ENCODE assay signal across 1 cellular context in genomic region chr17:28576758-28577465, GRCh38.
TF ChIP-seq lines count a peak whose summit lies in the region.

Gene ALDOC (minus strand): TSS chr17:28576895. CDS start chr17:28575532, 1,363 bp downstream.

TF ChIP-seq in HepG2, 621 proteins besides CTCF, POLR2A, EP300 and RAD21 (continued from another document and continues in another):
- TF ChIP-seq DMTF1 (CRISPR knock-in tag; IDR thresholded peaks at IDR 0.05) (no peak), ZNF280B (CRISPR knock-in tag; IDR thresholded peaks at IDR 0.05; ENCODE audit: borderline replicate concordance) (peak; percentile 19; the same call in 1 of the 2 replicates), ZNF275 (CRISPR knock-in tag; IDR thresholded peaks at IDR 0.05; ENCODE audit: borderline replicate concordance) (peak; percentile 63; the same call in 1 of the 2 replicates), SKIL (CRISPR knock-in tag; IDR thresholded peaks at IDR 0.05; ENCODE audit: borderline replicate concordance) (0 out of 2 replicates have a peak, but pooled peaks have one; percentile 11), KLF12 (CRISPR knock-in tag; IDR thresholded peaks at IDR 0.05; ENCODE audit: borderline replicate concordance) (no peak; the same call in 1 of the 2 replicates), THYN1 (CRISPR knock-in tag; IDR thresholded peaks at IDR 0.05; ENCODE audit: borderline replicate concordance, low read depth) (no peak), ZNF343 (CRISPR knock-in tag; IDR thresholded peaks at IDR 0.05) (no peak), ZNF670 (CRISPR knock-in tag; IDR thresholded peaks at IDR 0.05; ENCODE audit: borderline replicate concordance) (no peak), GZF1 (CRISPR knock-in tag; IDR thresholded peaks at IDR 0.05) (no peak), NR2F2 (IDR thresholded peaks at IDR 0.05; ENCODE audit: borderline replicate concordance, low read depth) (no peak), RFXANK (CRISPR knock-in tag; IDR thresholded peaks at IDR 0.05) (no peak), U2AF2 (IDR thresholded peaks at IDR 0.05; ENCODE audit: low read depth, low read length) (no peak), ARHGAP35 (CRISPR knock-in tag; IDR thresholded peaks at IDR 0.05; ENCODE audit: borderline replicate concordance) (0 out of 2 replicates have a peak, but pooled peaks have one; percentile 45), EZH2 (conservative IDR thresholded peaks at IDR 0.05; ENCODE audit: low read depth, low read length) (no peak), ZNF17 (CRISPR knock-in tag; IDR thresholded peaks at IDR 0.05) (no peak), DRAP1 (CRISPR knock-in tag; IDR thresholded peaks at IDR 0.05) (peak; percentile 96), TARDBP (CRISPR knock-in tag; IDR thresholded peaks at IDR 0.05) (peak; percentile 70), JUN (CRISPR knock-in tag; IDR thresholded peaks at IDR 0.05) (no peak), EHMT2 (IDR thresholded peaks at IDR 0.05; ENCODE audit: borderline replicate concordance, low read depth, low read length) (no peak), GTF3A (CRISPR knock-in tag; conservative IDR thresholded peaks at IDR 0.05) (no peak), ONECUT2 (CRISPR knock-in tag; IDR thresholded peaks at IDR 0.05) (no peak), TSC22D2 (CRISPR knock-in tag; IDR thresholded peaks at IDR 0.05; ENCODE audit: borderline replicate concordance) (no peak), KLF9 (CRISPR knock-in tag; IDR thresholded peaks at IDR 0.05; ENCODE audit: low read depth) (no peak), FOXJ3 (CRISPR knock-in tag; IDR thresholded peaks at IDR 0.05; ENCODE audit: borderline replicate concordance) (no peak), MLLT10 (CRISPR knock-in tag; IDR thresholded peaks at IDR 0.05) (no peak), HOXA9 (CRISPR knock-in tag; IDR thresholded peaks at IDR 0.05; ENCODE audit: borderline replicate concordance) (no peak), ISL2 (CRISPR knock-in tag; IDR thresholded peaks at IDR 0.05) (peak; percentile 38; the same call in 1 of the 2 replicates), DZIP1 (CRISPR knock-in tag; IDR thresholded peaks at IDR 0.05) (no peak), MTA3 (CRISPR knock-in tag; IDR thresholded peaks at IDR 0.05) (no peak), ZNF652 (CRISPR knock-in tag; IDR thresholded peaks at IDR 0.05; ENCODE audit: borderline replicate concordance, low read depth) (0 out of 2 replicates have a peak, but pooled peaks have one; percentile 33), PCBP1 (IDR thresholded peaks at IDR 0.05; ENCODE audit: borderline replicate concordance, low read depth, low read length) (no peak), ATF6 (CRISPR knock-in tag; conservative IDR thresholded peaks at IDR 0.05) (no peak), ZBTB20 (CRISPR knock-in tag; IDR thresholded peaks at IDR 0.05; ENCODE audit: borderline replicate concordance, low read depth) (peak; percentile 87; the same call in 1 of the 2 replicates), CHD4 (IDR thresholded peaks at IDR 0.05; ENCODE audit: borderline replicate concordance, low read length) (no peak), ZFX (CRISPR knock-in tag; IDR thresholded peaks at IDR 0.05; ENCODE audit: low read depth) (0 out of 2 replicates have a peak, but pooled peaks have one; percentile 18), FOXO1 (CRISPR knock-in tag; IDR thresholded peaks at IDR 0.05) (peak; percentile 64; the same call in 1 of the 2 replicates), HES4 (CRISPR knock-in tag; IDR thresholded peaks at IDR 0.05; ENCODE audit: borderline replicate concordance) (no peak), ZNF660 (CRISPR knock-in tag; IDR thresholded peaks at IDR 0.05; ENCODE audit: borderline replicate concordance, low read depth) (no peak), BORCS8-MEF2B (CRISPR knock-in tag; IDR thresholded peaks at IDR 0.05) (0 out of 2 replicates have a peak, but pooled peaks have one; percentile 60), FOXA3 (CRISPR knock-in tag; IDR thresholded peaks at IDR 0.05) (peak; percentile 72; the same call in 1 of the 2 replicates), ZNF773 (CRISPR knock-in tag; IDR thresholded peaks at IDR 0.05; ENCODE audit: borderline replicate concordance) (no peak), LCORL (IDR thresholded peaks at IDR 0.05) (no peak), LCORL (CRISPR knock-in tag; IDR thresholded peaks at IDR 0.05) (no peak), ZNF687 (CRISPR knock-in tag; IDR thresholded peaks at IDR 0.05) (peak; percentile 96), ZBTB2 (CRISPR knock-in tag; IDR thresholded peaks at IDR 0.05; ENCODE audit: low read depth) (no peak), MXI1 (IDR thresholded peaks at IDR 0.05; ENCODE audit: borderline replicate concordance, low read depth, low read length) (peak; percentile 92; the same call in 2 of the 3 replicates), NFIB (CRISPR knock-in tag; IDR thresholded peaks at IDR 0.05; ENCODE audit: borderline replicate concordance) (no peak), ESRRA (CRISPR knock-in tag; IDR thresholded peaks at IDR 0.05; ENCODE audit: low read depth) (0 out of 2 replicates have a peak, but pooled peaks have one; percentile 52), ZNF550 (CRISPR knock-in tag; IDR thresholded peaks at IDR 0.05; ENCODE audit: borderline replicate concordance) (no peak)
